In genomic region chr7:96689414-96689813, GRCh38 we compare ENCODE assay signal across 27 cellular contexts. TPM values are rescaled to one million over a fixed set of nuclear protein-coding genes. Genes with fewer than 3 reads are reported as not detected.
DNase-seq lines count a peak whose midpoint lies in the region; ATAC-seq, FAIRE-seq and TF ChIP-seq lines count a peak whose summit lies in the region.
"Had no signal": no experiment of that assay in that cellular context is flagged by ENCODE, and none has a peak within 500 bp of the region (broad histone marks: within the 10 kb centered on the region; RNA-seq: fewer than 3 reads in every experiment).

No MANE protein-coding gene starts in this region.

- ATAC-seq in CD8-positive, alpha-beta T cell = no peak
- ATAC-seq in left lobe of liver = no peak
- ATAC-seq in mucosa of descending colon = no peak
- ATAC-seq: GM12878 had no signal

- peaks cover 2% of the 10 kb centered on the region for H3K9me3 Mint-ChIP-seq in CD8-positive, alpha-beta T cell
- no peaks in the 10 kb centered on the region for H3K9me3 Mint-ChIP-seq in HFFc6

- H3K27ac Mint-ChIP-seq in CD8-positive, alpha-beta T cell = peak overlapping the region; percentile 50
- H3K27ac Mint-ChIP-seq in HFFc6 = no peak overlapping the region
- H3K27ac Mint-ChIP-seq: CD14-positive monocyte; CD4-positive, CD25-positive, alpha-beta regulatory T cell had no signal

- no peaks in the 10 kb centered on the region for H3K27me3 Mint-ChIP-seq in CD8-positive, alpha-beta T cell (ENCODE audit: low read depth)
- no peaks in the 10 kb centered on the region; the same call in 1 of the 2 replicates for H3K27me3 Mint-ChIP-seq in HFFc6 (ENCODE audit: insufficient read depth)
- H3K27me3 Mint-ChIP-seq: CD4-positive, alpha-beta memory T cell; CD4-positive, CD25-positive, alpha-beta regulatory T cell had no signal

- intact Hi-C loops in CD8-positive, alpha-beta T cell (cut with DNase I, micrococcal nuclease) = no loop called here
- intact Hi-C loops in mucosa of descending colon (cut with DNase I, micrococcal nuclease) = no loop called here

- H3K4me1 Mint-ChIP-seq in CD8-positive, alpha-beta T cell (ENCODE audit: low read depth) = peaks cover 45% of the 10 kb centered on the region
- H3K4me1 Mint-ChIP-seq in HFFc6 (ENCODE audit: low read depth) = no peaks in the 10 kb centered on the region

- H3K27me3 ChIP-seq in CD8-positive, alpha-beta T cell (ENCODE audit: insufficient read depth, low read length) = no peaks in the 10 kb centered on the region
- H3K27me3 ChIP-seq: BE2C, BLaER1 had no signal

- H3K4me1 ChIP-seq in CD8-positive, alpha-beta T cell (ENCODE audit: insufficient read depth, low read length) = peaks cover 16% of the 10 kb centered on the region
- H3K4me1 ChIP-seq in mucosa of descending colon (ENCODE audit: low read depth) = no peaks in the 10 kb centered on the region
- H3K4me1 ChIP-seq: BE2C, Caco-2 had no signal

- no peak overlapping the region for H3K4me3 Mint-ChIP-seq in CD8-positive, alpha-beta T cell
- H3K4me3 Mint-ChIP-seq in HFFc6 = no peak overlapping the region
- H3K4me3 Mint-ChIP-seq: CD14-positive monocyte; CD4-positive, alpha-beta memory T cell; CD4-positive, CD25-positive, alpha-beta regulatory T cell had no signal

- peaks cover 13% of the 10 kb centered on the region for H3K36me3 ChIP-seq in CD8-positive, alpha-beta T cell (ENCODE audit: insufficient read depth, low read length)
- no peaks in the 10 kb centered on the region for H3K36me3 ChIP-seq in mucosa of descending colon (ENCODE audit: low read depth)

- CTCF ChIA-PET in CD8-positive, alpha-beta T cell (lab: Charles Lee) = no interaction called here

- peak; percentile 4 for FAIRE-seq in GM19239 (lab: Jason Lieb, UNC)
- peak; percentile 70 for FAIRE-seq in islet of Langerhans (lab: Jason Lieb, UNC)
- FAIRE-seq: GM12878, GM12892, GM18507 had no signal

- H3K36me3 Mint-ChIP-seq in CD8-positive, alpha-beta T cell = peaks cover 74% of the 10 kb centered on the region
- H3K36me3 Mint-ChIP-seq in HFFc6 (ENCODE audit: low read depth) = peaks cover 32% of the 10 kb centered on the region

- no peak overlapping the region for H3K27ac ChIP-seq in CD8-positive, alpha-beta T cell (ENCODE audit: low read depth, low read length)
- H3K27ac ChIP-seq: BLaER1 had no signal

- H3K9me3 ChIP-seq in CD8-positive, alpha-beta T cell (ENCODE audit: low read length) = no peaks in the 10 kb centered on the region
- no peaks in the 10 kb centered on the region for H3K9me3 ChIP-seq in mucosa of descending colon
- H3K9me3 ChIP-seq: BE2C had no signal

- DNase-seq in CD8-positive, alpha-beta T cell = no peak
- no peak for DNase-seq in GM19239 (ENCODE audit: insufficient read length, low spot score)
- no peak for DNase-seq in HFFc6
- no peak for DNase-seq in left lobe of liver (ENCODE audit: low spot score)
- DNase-seq in mucosa of descending colon = no peak
- DNase-seq in A172 (ENCODE audit: low spot score) = no peak
- DNase-seq: 8988T; ACHN; BE2C; C1 segment of cervical spinal cord; Caco-2; Calu3; CD4-positive, alpha-beta memory T cell; CD4-positive, CD25-positive, alpha-beta regulatory T cell; DMS 273 treated with DMSO at 0.1 percent for 48 hours; DMS153; DMS53; DMS79; DND-41; EL; GDM1 had no signal

- no peak overlapping the region for H3K4me3 ChIP-seq in CD8-positive, alpha-beta T cell (ENCODE audit: low read depth, low read length)
- H3K4me3 ChIP-seq in mucosa of descending colon = no peak overlapping the region
- H3K4me3 ChIP-seq: BLaER1, GM12878 had no signal

- POLR2A ChIA-PET in CD8-positive, alpha-beta T cell (lab: Charles Lee) = no interaction called here

- no peak for TF ChIP-seq CTCF in CD8-positive, alpha-beta T cell (IDR thresholded peaks at IDR 0.05)
- TF ChIP-seq CTCF in HFFc6 (IDR thresholded peaks at IDR 0.05) (no peak), mucosa of descending colon (IDR thresholded peaks at IDR 0.05) (no peak)

RNA-seq across cellular contexts. Expression of gene SEM1, which starts 20.2 kb away (rescaled TPM):
- total RNA-seq in CD8-positive, alpha-beta T cell = 10 to 100 TPM; 14.7 to 15.6 TPM
- 10 to 100 TPM; 35.0 to 87.7 (median 45.9) TPM for total RNA-seq in HFFc6 (2021; fragmentation: NEBNext Ultra II Directional; extraction: Animal tissue kit (Norgen Biotek cat#: 25700))
- total RNA-seq in left lobe of liver (27.2 TPM), mucosa of descending colon (10 to 100 TPM; 41.6 to 44.4 (median 43.7) TPM)
- total RNA-seq in A172 (2014; rRNA removed; shearing (Covaris generic)) = 50.0 and 62.3 TPM in 2 replicates
